Comparison of ENCODE assay signal across 11 cellular contexts in genomic region chr4:2712261-2712842, GRCh38. TPM values are rescaled to one million over a fixed set of nuclear protein-coding genes. Genes with fewer than 3 reads are reported as not detected.
DNase-seq lines count a peak whose midpoint lies in the region; ATAC-seq, FAIRE-seq and TF ChIP-seq lines count a peak whose summit lies in the region.
"Had no signal": no experiment of that assay in that cellular context is flagged by ENCODE, and none has a peak within 500 bp of the region (broad histone marks: within the 10 kb centered on the region; RNA-seq: fewer than 3 reads in every experiment).

No MANE protein-coding gene starts in this region.

- peaks cover 8% of the 10 kb centered on the region; the same call in 1 of the 2 replicates for H4K20me1 ChIP-seq in BLaER1
- H4K20me1 ChIP-seq in GM23338 (replicated peaks; ENCODE audit: insufficient read depth) = 0 out of 2 replicates have a peak, but pooled peaks cover 5% of the 10 kb centered on the region

- peaks cover 4% of the 10 kb centered on the region; the same call in 1 of the 2 replicates for H3K79me2 ChIP-seq in GM23338 (replicated peaks; ENCODE audit: insufficient read depth)

- H3K36me3 ChIP-seq in BLaER1 (peaks cover 50% of the 10 kb centered on the region), GM23338 (ENCODE audit: insufficient read depth) (no peaks in the 10 kb centered on the region), WERI-Rb-1 (peaks cover 60% of the 10 kb centered on the region), pancreas (peaks cover 0 to 10% (median 0%) of the 10 kb centered on the region in 3 donors)

- H3K9ac ChIP-seq in BLaER1 = peak overlapping the region; percentile 27; the same call in 1 of the 2 replicates

- intact Hi-C loops in pancreas (cut with DNase I) = no loop called here

- peak overlapping the region; percentile 58 for H3K27ac ChIP-seq in BLaER1
- H3K27ac ChIP-seq in GM23338 (ENCODE audit: low read depth) = no peak overlapping the region
- H3K27ac ChIP-seq in WERI-Rb-1 = no peak overlapping the region
- H3K27ac ChIP-seq in pancreas = no peak overlapping the region
- H3K27ac ChIP-seq: psoas muscle had no signal

- TF ChIP-seq CTCF in GM23338 (conservative IDR thresholded peaks at IDR 0.05; ENCODE audit: low read depth in 2 of 2) (peak; percentile 52 to 54), WERI-Rb-1 (IDR thresholded peaks at IDR 0.05; ENCODE audit: low read depth, low read length) (peak; percentile 53; the same call in 1 of the 2 replicates), pancreas (IDR thresholded peaks at IDR 0.05) (no peak)

- H3K4me1 ChIP-seq in BLaER1 (peaks cover 55% of the 10 kb centered on the region), GM23338 (ENCODE audit: insufficient read depth) (no peaks in the 10 kb centered on the region), pancreas (peaks cover 13 to 15% (median 13%) of the 10 kb centered on the region in 3 donors)
- H3K4me1 ChIP-seq: psoas muscle had no signal

- H2AFZ ChIP-seq in GM23338 = no peak overlapping the region

- FAIRE-seq in pancreas (lab: Jason Lieb, UNC) = no peak

- H3K4me1 Mint-ChIP-seq in GM23338 = 0 out of 3 replicates have a peak, but pooled peaks cover 2% of the 10 kb centered on the region

- no peak overlapping the region for H3K4me3 Mint-ChIP-seq in GM23338

- H3K27ac Mint-ChIP-seq in GM23338 = no peak overlapping the region

- no peaks in the 10 kb centered on the region for H3K9me3 Mint-ChIP-seq in GM23338

- H3K9me3 ChIP-seq in BLaER1 (peaks cover 4% of the 10 kb centered on the region; the same call in 1 of the 2 replicates), WERI-Rb-1 (ENCODE audit: severe bottlenecking) (no peaks in the 10 kb centered on the region), pancreas (no peaks in the 10 kb centered on the region)
- H3K9me3 ChIP-seq: psoas muscle had no signal

- H3K9me2 ChIP-seq in GM23338 (ENCODE audit: insufficient read depth) = no peaks in the 10 kb centered on the region

- DNase-seq in GM23338 (ENCODE audit: low spot score) (peak; percentile 71), WERI-Rb-1 (no peak), kidney tubule cell (ENCODE audit: low spot score) (peak; percentile 5), amniotic stem cell (lab: John Stamatoyannopoulos, UW) (no peak), HEK293T (ENCODE audit: extremely low spot score) (no peak), putamen (ENCODE audit: low spot score) (no peak), pancreas (no peak)
- DNase-seq: RPMI8226; stimulated activated naive CD4-positive, alpha-beta T cell treated with Interleukin-2 at 50 U/mL for 16 hours had no signal

- POLR2A ChIA-PET in HEK293T (lab: Yijun Ruan, JAX) = no interaction called here

- H3K36me3 Mint-ChIP-seq in GM23338 (ENCODE audit: low read depth) = peaks cover 29% of the 10 kb centered on the region

- CTCF ChIA-PET in HEK293T (lab: Yijun Ruan, JAX) = no interaction called here

- no peaks in the 10 kb centered on the region for H3K27me3 ChIP-seq in BLaER1
- H3K27me3 ChIP-seq in GM23338 (ENCODE audit: insufficient read depth) = no peaks in the 10 kb centered on the region
- no peaks in the 10 kb centered on the region for H3K27me3 ChIP-seq in WERI-Rb-1 (ENCODE audit: insufficient read depth, low read depth, severe bottlenecking)
- H3K27me3 ChIP-seq in pancreas = no peaks in the 10 kb centered on the region

- peak; percentile 93 for ATAC-seq in GM23338
- no peak for ATAC-seq in pancreas
- ATAC-seq: psoas muscle had no signal

- H3K4me2 ChIP-seq in BLaER1 = peak overlapping the region; percentile 53
- no peak overlapping the region for H3K4me2 ChIP-seq in GM23338

- peaks cover 8% of the 10 kb centered on the region for H3K27me3 Mint-ChIP-seq in GM23338 (ENCODE audit: insufficient read depth, low read depth, poor library complexity)

- 0 out of 2 replicates have a peak, but pooled peaks cover 3% of the 10 kb centered on the region for H3F3A ChIP-seq in GM23338 (replicated peaks; ENCODE audit: low read depth)

- H3K4me3 ChIP-seq in BLaER1 (no peak overlapping the region), GM23338 (no peak overlapping the region), WERI-Rb-1 (ENCODE audit: low read depth, low read length) (no peak overlapping the region), pancreas (no peak overlapping the region)
- H3K4me3 ChIP-seq: psoas muscle had no signal

- 88 to 92% methylated on average over 9 of the region's 9 CpGs for WGBS in pancreas, 2 donors

TF ChIP-seq in GM23338, 12 proteins besides CTCF, POLR2A, EP300 and RAD21 (continues in another document):
- no peak for TF ChIP-seq STAT1 (IDR thresholded peaks at IDR 0.05; ENCODE audit: unreplicated experiment)
- no peak for TF ChIP-seq JUNB (IDR thresholded peaks at IDR 0.05; ENCODE audit: unreplicated experiment)

TF ChIP-seq in HEK293T, 16 proteins besides CTCF, POLR2A, EP300 and RAD21:
- no peak for TF ChIP-seq NFRKB (IDR thresholded peaks at IDR 0.05)
- TF ChIP-seq CTBP1 (IDR thresholded peaks at IDR 0.05; ENCODE audit: borderline replicate concordance) = no peak
- no peak for TF ChIP-seq PKNOX1 (IDR thresholded peaks at IDR 0.05)
- no peak for TF ChIP-seq HDGF (IDR thresholded peaks at IDR 0.05; ENCODE audit: borderline replicate concordance)
- TF ChIP-seq ZNF384 (IDR thresholded peaks at IDR 0.05) = no peak
- no peak for TF ChIP-seq LEF1 (IDR thresholded peaks at IDR 0.05; ENCODE audit: borderline replicate concordance)
- TF ChIP-seq FOXK2 (IDR thresholded peaks at IDR 0.05) = no peak
- no peak for TF ChIP-seq SUZ12 (IDR thresholded peaks at IDR 0.05)
- no peak for TF ChIP-seq FOXA1 (IDR thresholded peaks at IDR 0.05)
- TF ChIP-seq ELF4 (IDR thresholded peaks at IDR 0.05) = no peak
- TF ChIP-seq L3MBTL2 (conservative IDR thresholded peaks at IDR 0.05) = no peak
- no peak for TF ChIP-seq TARDBP (IDR thresholded peaks at IDR 0.05)
- TF ChIP-seq BHLHE40 (IDR thresholded peaks at IDR 0.05; ENCODE audit: borderline replicate concordance) = no peak

RNA-seq across cellular contexts. Expression of gene TNIP2, which starts 43.8 kb away (rescaled TPM):
- total RNA-seq in GM23338 (2014; rRNA removed; shearing (Covaris generic)) = 60.2 and 61.4 TPM in 2 replicates
- polyA plus RNA-seq in GM23338 (2016; fragmentation: Nextera tagmentation; extraction: Ambion mirVana) (33.9 and 34.8 TPM in 2 replicates), pancreas (10 to 100 TPM; 22.6 to 25.4 TPM)
- 10 to 100 TPM; 11.4 to 23.1 (median 15.2) TPM for total RNA-seq in pancreas

Comparison
In these comparisons a context has a peak if more than half of its experiments do, and no peak if none do; other contexts are left out.
1. DNase-seq: peak in GM23338 (single experiment) and kidney tubule cell (single experiment); none in WERI-Rb-1 (single experiment), amniotic stem cell (single experiment), HEK293T (single experiment), putamen (single experiment) and pancreas (0 of 6).
2. CTCF ChIP-seq: peak in GM23338 (2 of 2) and WERI-Rb-1 (single experiment); none in pancreas (0 of 4).